ENCODE assay signal across 31 cellular contexts in the genomic region with DNA sequence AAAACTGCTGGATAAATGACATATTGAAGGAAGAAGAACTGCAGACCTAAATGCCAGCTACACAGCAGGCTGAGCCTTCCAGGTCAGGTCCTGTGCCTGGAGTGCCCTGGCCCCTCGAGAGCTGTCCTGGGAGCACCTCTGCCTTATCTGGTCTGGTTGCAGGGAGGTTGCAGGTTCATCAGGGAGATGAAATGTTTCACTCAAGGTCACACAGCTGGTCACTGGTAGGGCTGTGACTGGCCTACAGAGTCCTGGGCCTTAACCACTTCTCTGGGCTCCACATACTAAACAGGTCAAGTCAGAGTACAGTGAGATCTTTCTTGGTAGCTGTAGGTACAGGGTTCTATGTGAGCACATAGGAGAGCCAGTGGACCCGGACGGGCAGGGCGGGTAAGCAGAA.
"Had no signal": no experiment of that assay in that cellular context is flagged by ENCODE, and none has a peak within 500 bp of the region (broad histone marks: within the 10 kb centered on the region; RNA-seq: fewer than 3 reads in every experiment).

No MANE protein-coding gene starts in this region.

- H3K9me3 Mint-ChIP-seq: effector memory CD8-positive, alpha-beta T cell; stimulated activated memory B cell treated with anti-CD40 and anti-IgM and Interleukin-4, amounts not matched to agents 10 μg/mL and 1 μg/mL and 100 μg/mL, for 72 hours had no signal

- H3K27ac ChIP-seq: coronary artery, esophagus squamous epithelium, heart right ventricle, left lung, neutrophil, pancreas, testis, tibial artery, upper lobe of left lung had no signal

- H3K4me1 ChIP-seq: pancreas, testis, tibial artery had no signal

- H3K4me2 ChIP-seq: smooth muscle cell had no signal

- FAIRE-seq: endometrium, islet of Langerhans, pancreas, urothelium cell line had no signal

- H3K27me3 ChIP-seq: heart right ventricle, left lung, neutrophil, pancreas, testis, tibial artery, upper lobe of left lung had no signal

- H3K4me3 ChIP-seq: coronary artery, esophagus squamous epithelium, heart right ventricle, left lung, pancreas, smooth muscle cell, testis, tibial artery, upper lobe of left lung had no signal

- H3K27me3 Mint-ChIP-seq: effector memory CD8-positive, alpha-beta T cell; naive thymus-derived CD8-positive, alpha-beta T cell; stimulated activated memory B cell treated with anti-CD40 and anti-IgM and Interleukin-4, amounts not matched to agents 10 μg/mL and 1 μg/mL and 100 μg/mL, for 72 hours had no signal

- DNase-seq: dermis blood vessel endothelial cell; effector memory CD8-positive, alpha-beta T cell; esophagus squamous epithelium; foreskin melanocyte; glutamatergic neuron; heart right ventricle; hippocampal formation; left cardiac atrium; left lung; mesendoderm; midbrain; naive thymus-derived CD8-positive, alpha-beta T cell; nephron progenitor cell; pancreas; retina; stimulated activated CD4-positive, alpha-beta T cell treated with anti-CD3 and anti-CD28 coated beads, Interleukin-12 subunit alpha, Interleukin-12 subunit beta, amount 100 ng/mL, for 4 hours; stimulated activated CD4-positive, alpha-beta T cell treated with anti-CD3 and anti-CD28 coated beads, Interleukin-2, amount 100 ng/mL, for 24 hours; stimulated activated CD4-positive, alpha-beta T cell treated with anti-CD3 and anti-CD28 coated beads, Interleukin-4, amount 100 ng/mL, for 24 hours; stimulated activated naive CD8-positive, alpha-beta T cell treated with anti-CD3 and anti-CD28 coated beads, Interleukin-15, Interleukin-2, amounts not matched to agents 100 U/mL and 50 U/mL, for 24 hours; substantia nigra; testis; tibial artery; upper lobe of left lung had no signal

- H3K4me3 Mint-ChIP-seq: effector memory CD8-positive, alpha-beta T cell; nephron progenitor cell; stimulated activated memory B cell treated with anti-CD40 and anti-IgM and Interleukin-4, amounts not matched to agents 10 μg/mL and 1 μg/mL and 100 μg/mL, for 72 hours had no signal

- H3K9me3 ChIP-seq: esophagus squamous epithelium, left lung, neutrophil, pancreas, testis, upper lobe of left lung had no signal

- H3K27ac Mint-ChIP-seq: nephron progenitor cell; stimulated activated memory B cell treated with anti-CD40 and anti-IgM and Interleukin-4, amounts not matched to agents 10 μg/mL and 1 μg/mL and 100 μg/mL, for 72 hours had no signal

- H3K36me3 ChIP-seq: esophagus squamous epithelium, pancreas had no signal

- ATAC-seq: effector memory CD8-positive, alpha-beta T cell; left cardiac atrium; left lung; naive thymus-derived CD8-positive, alpha-beta T cell; pancreas; sciatic nerve; stimulated activated memory B cell treated with anti-CD40 and anti-IgM and Interleukin-4, amounts not matched to agents 10 μg/mL and 1 μg/mL and 100 μg/mL, for 72 hours; stimulated activated naive CD8-positive, alpha-beta T cell treated with anti-CD3 and anti-CD28 coated beads, Interleukin-15, Interleukin-2, amounts not matched to agents 100 U/mL and 50 U/mL, for 24 hours had no signal
